18 cellular contexts compared by ENCODE assay signal in genomic region chr5:39466804-39467203, GRCh38. TPM values are rescaled to one million over a fixed set of nuclear protein-coding genes. Genes with fewer than 3 reads are reported as not detected.
"Had no signal": no experiment of that assay in that cellular context is flagged by ENCODE, and none has a peak within 500 bp of the region (broad histone marks: within the 10 kb centered on the region; RNA-seq: fewer than 3 reads in every experiment).

No MANE protein-coding gene starts in this region.

- DNase-seq: activated CD4-positive, alpha-beta T cell treated with anti-CD3 and anti-CD28 coated beads, Interleukin-2, amount 10 ng/mL, durations not matched to agents 7 days and 5 days; activated CD4-positive, CD25-positive, alpha-beta regulatory T cell; activated CD8-positive, alpha-beta memory T cell treated with anti-CD3 and anti-CD28 coated beads for 24 hours; activated naive CD4-positive, alpha-beta T cell treated with anti-CD3 and anti-CD28 coated beads, Interleukin-2, amount 10 ng/mL, durations not matched to agents 7 days and 5 days; caudate nucleus; colonic mucosa; effector CD4-positive, alpha-beta T cell; heart left ventricle; islet precursor cell; retina; thyroid gland; uterus had no signal

- H3K4me3 Mint-ChIP-seq: activated CD4-positive, alpha-beta T cell treated with anti-CD3 and anti-CD28 coated beads, Interleukin-2, amount 10 ng/mL, durations not matched to agents 7 days and 5 days; activated naive CD4-positive, alpha-beta T cell treated with anti-CD3 and anti-CD28 coated beads, Interleukin-2, amount 10 ng/mL, durations not matched to agents 7 days and 5 days; stimulated activated effector memory CD8-positive, alpha-beta T cell treated with anti-CD3 and anti-CD28 coated beads, Interleukin-12 subunit alpha, Interleukin-12 subunit beta, amount 100 ng/mL, for 72 hours had no signal

- H3K36me3 Mint-ChIP-seq: activated naive CD4-positive, alpha-beta T cell treated with anti-CD3 and anti-CD28 coated beads, Interleukin-2, amount 10 ng/mL, durations not matched to agents 7 days and 5 days; stimulated activated effector memory CD8-positive, alpha-beta T cell treated with anti-CD3 and anti-CD28 coated beads, Interleukin-12 subunit alpha, Interleukin-12 subunit beta, amount 100 ng/mL, for 72 hours had no signal

- H3K4me3 ChIP-seq: colonic mucosa, heart left ventricle, smooth muscle cell, thyroid gland, uterus had no signal

- H3K9me3 Mint-ChIP-seq: activated CD4-positive, alpha-beta T cell treated with anti-CD3 and anti-CD28 coated beads, Interleukin-2, amount 10 ng/mL, durations not matched to agents 7 days and 5 days; activated naive CD4-positive, alpha-beta T cell treated with anti-CD3 and anti-CD28 coated beads, Interleukin-2, amount 10 ng/mL, durations not matched to agents 7 days and 5 days; stimulated activated effector memory CD8-positive, alpha-beta T cell treated with anti-CD3 and anti-CD28 coated beads, Interleukin-12 subunit alpha, Interleukin-12 subunit beta, amount 100 ng/mL, for 72 hours had no signal

- H3K4me1 Mint-ChIP-seq: activated CD4-positive, alpha-beta T cell treated with anti-CD3 and anti-CD28 coated beads, Interleukin-2, amount 10 ng/mL, durations not matched to agents 7 days and 5 days; activated naive CD4-positive, alpha-beta T cell treated with anti-CD3 and anti-CD28 coated beads, Interleukin-2, amount 10 ng/mL, durations not matched to agents 7 days and 5 days; stimulated activated effector memory CD8-positive, alpha-beta T cell treated with anti-CD3 and anti-CD28 coated beads, Interleukin-12 subunit alpha, Interleukin-12 subunit beta, amount 100 ng/mL, for 72 hours had no signal

- H3K27ac ChIP-seq: neutrophil, thyroid gland, uterus had no signal

- H3K4me1 ChIP-seq: colonic mucosa, thyroid gland, uterus had no signal

- H3K9me3 ChIP-seq: colonic mucosa, heart left ventricle, neutrophil, thyroid gland, uterus had no signal

- ATAC-seq: left lobe of liver; stimulated activated effector memory CD8-positive, alpha-beta T cell treated with anti-CD3 and anti-CD28 coated beads, Interleukin-12 subunit alpha, Interleukin-12 subunit beta, amount 100 ng/mL, for 72 hours had no signal

- FAIRE-seq: endothelial cell of umbilical vein, frontal cortex had no signal

- H3K27me3 ChIP-seq: colonic mucosa, heart left ventricle, neutrophil, thyroid gland, uterus had no signal

- H3K36me3 ChIP-seq: colonic mucosa, heart left ventricle, neutrophil, thyroid gland, uterus had no signal

- H3K27ac Mint-ChIP-seq: activated CD4-positive, alpha-beta T cell treated with anti-CD3 and anti-CD28 coated beads, Interleukin-2, amount 10 ng/mL, durations not matched to agents 7 days and 5 days; activated naive CD4-positive, alpha-beta T cell treated with anti-CD3 and anti-CD28 coated beads, Interleukin-2, amount 10 ng/mL, durations not matched to agents 7 days and 5 days; stimulated activated effector memory CD8-positive, alpha-beta T cell treated with anti-CD3 and anti-CD28 coated beads, Interleukin-12 subunit alpha, Interleukin-12 subunit beta, amount 100 ng/mL, for 72 hours had no signal

RNA-seq across cellular contexts. Expression of gene DAB2, which starts 42.0 kb away (rescaled TPM):
- total RNA-seq: activated CD4-positive, alpha-beta T cell treated with anti-CD3 and anti-CD28 coated beads, Interleukin-2, amount 10 ng/mL, durations not matched to agents 7 days and 5 days had no signal
